13 cellular contexts compared by ENCODE assay signal in genomic region chrX:45622538-45622937, GRCh38.
A peak's percentile ranks its signal among the peaks of the same experiment; 100 is the strongest.
DNase-seq lines count a peak whose midpoint lies in the region; ATAC-seq and TF ChIP-seq lines count a peak whose summit lies in the region.
"Had no signal": no experiment of that assay in that cellular context is flagged by ENCODE, and none has a peak within 500 bp of the region (broad histone marks: within the 10 kb centered on the region; RNA-seq: fewer than 3 reads in every experiment).

No MANE protein-coding gene starts in this region.

- peaks cover 11% of the 10 kb centered on the region for H3K9me3 Mint-ChIP-seq in activated CD4-positive, alpha-beta T cell treated with anti-CD3 and anti-CD28 coated beads for 36 hours (ENCODE audit: low read depth)

- peaks cover 30% of the 10 kb centered on the region for H3K4me1 Mint-ChIP-seq in activated CD4-positive, alpha-beta T cell treated with anti-CD3 and anti-CD28 coated beads for 36 hours
- H3K4me1 Mint-ChIP-seq: activated B cell treated with CpG ODN at 0.5 μM for 24 hours; activated naive CD8-positive, alpha-beta T cell treated with anti-CD3 and anti-CD28 coated beads, Interleukin-2, amount 10 ng/mL, durations not matched to agents 7 days and 5 days had no signal

- POLR2A ChIA-PET in activated CD4-positive, alpha-beta T cell treated with anti-CD3 and anti-CD28 coated beads for 36 hours (lab: Charles Lee): interaction anchor here (0.6 to 0.8 kb wide), 3 partner anchors 15 to 186 kb away, joined by 3 to 7 read pairs (median 4); no protein-coding TSS in a partner anchor

- peak overlapping the region; percentile 87 for H3K27ac Mint-ChIP-seq in activated CD4-positive, alpha-beta T cell treated with anti-CD3 and anti-CD28 coated beads for 36 hours
- H3K27ac Mint-ChIP-seq: activated B cell treated with CpG ODN at 0.5 μM for 24 hours; activated naive CD8-positive, alpha-beta T cell treated with anti-CD3 and anti-CD28 coated beads, Interleukin-2, amount 10 ng/mL, durations not matched to agents 7 days and 5 days had no signal

- intact Hi-C loops in activated CD4-positive, alpha-beta T cell treated with anti-CD3 and anti-CD28 coated beads for 36 hours (cut with DNase I, micrococcal nuclease): loop anchor here (1.0 to 5.0 kb wide), 9 partner anchors 88 to 950 kb away; partner anchors contain the start of gene CHST7 (in 1 of the 2)
- intact Hi-C loops in esophagus muscularis mucosa (cut with DNase I): no loop called here

- CTCF ChIA-PET in activated CD4-positive, alpha-beta T cell treated with anti-CD3 and anti-CD28 coated beads for 36 hours (lab: Charles Lee): interaction anchor here (1.1 to 1.4 kb wide), 2 partner anchors 87 to 786 kb away, joined by 3 to 4 read pairs; no protein-coding TSS in a partner anchor

- H3K27me3 ChIP-seq in esophagus muscularis mucosa: no peaks in the 10 kb centered on the region

- no peaks in the 10 kb centered on the region for H3K9me3 ChIP-seq in esophagus muscularis mucosa

- no peak for DNase-seq in activated CD4-positive, alpha-beta T cell treated with anti-CD3 and anti-CD28 coated beads for 36 hours
- DNase-seq in activated CD4-positive, alpha-beta T cell treated with anti-CD3 and anti-CD28 coated beads for 4 hours: no peak
- DNase-seq in RPMI7951 (ENCODE audit: low read depth) (peak; percentile 82), esophagus muscularis mucosa (ENCODE audit: extremely low spot score) (no peak), NCI-H446 treated with DMSO at 0.1 percent for 48 hours (lab: John Stamatoyannopoulos, UW) (no peak)
- DNase-seq in stimulated activated CD8-positive, alpha-beta memory T cell treated with anti-CD3 and anti-CD28 coated beads, Interleukin-4, amount 100 ng/mL, for 48 hours: no peak
- DNase-seq: activated B cell treated with CpG ODN at 0.5 μM for 24 hours; activated naive CD8-positive, alpha-beta T cell treated with anti-CD3 and anti-CD28 coated beads, Interleukin-2, amount 10 ng/mL, durations not matched to agents 7 days and 5 days; DMS79 treated with DMSO at 0.1 percent for 48 hours; SHP77 treated with DMSO at 0.1 percent for 48 hours had no signal

- peaks cover 0 to 11% (median 7%) of the 10 kb centered on the region in 4 donors for H3K4me1 ChIP-seq in esophagus muscularis mucosa

- no peak for TF ChIP-seq EP300 in esophagus muscularis mucosa (IDR thresholded peaks at IDR 0.05)

- peaks cover 9% of the 10 kb centered on the region for H3K36me3 Mint-ChIP-seq in activated CD4-positive, alpha-beta T cell treated with anti-CD3 and anti-CD28 coated beads for 36 hours (ENCODE audit: low read depth)
- H3K36me3 Mint-ChIP-seq: activated naive CD8-positive, alpha-beta T cell treated with anti-CD3 and anti-CD28 coated beads, Interleukin-2, amount 10 ng/mL, durations not matched to agents 7 days and 5 days had no signal

- H3K27ac ChIP-seq in esophagus muscularis mucosa (replicated peaks in 1 of 4) (peak overlapping the region; percentile 58 to 75 (median 64)), skin epidermis (peak overlapping the region in 11 of 21 experiments; percentile 12 to 78 (median 41))
- H3K27ac ChIP-seq: 22Rv1 had no signal

- TF ChIP-seq POLR2A in esophagus muscularis mucosa (IDR thresholded peaks at IDR 0.05; ENCODE audit: low read depth): no peak

- no peak overlapping the region for H3K4me3 Mint-ChIP-seq in activated CD4-positive, alpha-beta T cell treated with anti-CD3 and anti-CD28 coated beads for 36 hours
- H3K4me3 Mint-ChIP-seq: activated B cell treated with CpG ODN at 0.5 μM for 24 hours; activated naive CD8-positive, alpha-beta T cell treated with anti-CD3 and anti-CD28 coated beads, Interleukin-2, amount 10 ng/mL, durations not matched to agents 7 days and 5 days had no signal

- peaks cover 3% of the 10 kb centered on the region for H3K27me3 Mint-ChIP-seq in activated CD4-positive, alpha-beta T cell treated with anti-CD3 and anti-CD28 coated beads for 36 hours
- H3K27me3 Mint-ChIP-seq: activated B cell treated with CpG ODN at 0.5 μM for 24 hours had no signal

- H3K36me3 ChIP-seq in esophagus muscularis mucosa: no peaks in the 10 kb centered on the region

- H3K4me3 ChIP-seq in esophagus muscularis mucosa: no peak overlapping the region
- H3K4me3 ChIP-seq in skin epidermis: no peak overlapping the region

- no peak for TF ChIP-seq CTCF in esophagus muscularis mucosa (IDR thresholded peaks at IDR 0.05)

- ATAC-seq in activated CD4-positive, alpha-beta T cell treated with anti-CD3 and anti-CD28 coated beads for 36 hours: no peak
- ATAC-seq in HG03571 (IDR thresholded peaks at IDR 0.05; ENCODE audit: unreplicated experiment): no peak
